Comparison of ENCODE assay signal across 8 cellular contexts in the genomic region with DNA sequence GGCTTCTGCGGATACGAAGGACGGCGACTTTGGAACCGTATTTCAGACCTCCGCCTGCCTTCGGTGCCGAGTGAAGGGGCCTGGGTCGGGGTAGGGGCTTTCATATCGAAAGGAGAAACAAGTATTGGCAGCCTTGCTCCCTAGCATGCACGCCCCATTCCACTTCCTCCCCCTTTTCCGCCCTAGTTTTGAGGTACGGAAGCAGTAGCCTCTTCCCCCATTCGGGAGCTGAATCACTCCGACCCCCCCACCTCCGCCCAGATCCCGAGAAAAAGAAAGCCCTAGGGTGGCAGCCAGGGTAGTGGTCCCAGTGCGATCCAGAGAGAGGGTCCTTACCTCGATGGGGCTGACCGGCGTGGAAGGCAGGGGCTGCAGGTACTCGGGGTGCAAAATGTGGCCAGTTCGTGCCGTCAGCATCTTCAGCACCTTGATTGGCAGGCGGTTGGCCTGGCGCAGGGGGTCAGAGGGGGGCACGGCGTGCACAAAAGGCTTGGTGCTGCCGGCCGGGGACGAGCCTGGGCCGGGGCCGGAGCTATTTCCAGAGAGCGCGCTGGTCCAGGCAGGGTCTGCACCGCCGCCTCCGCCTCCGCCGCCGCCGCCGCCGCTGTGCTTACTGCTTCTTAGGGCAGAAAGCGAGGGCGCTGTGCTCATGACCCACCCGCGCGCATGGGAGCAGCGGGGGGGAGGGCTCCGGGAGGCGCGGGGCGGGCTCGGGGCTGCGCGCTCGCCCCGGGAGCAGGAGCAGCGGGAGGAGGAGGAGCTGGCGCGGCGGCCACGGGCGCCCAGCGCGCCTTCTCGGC. TPM values are rescaled to one million over a fixed set of nuclear protein-coding genes. Genes with fewer than 3 reads are reported as not detected.
DNase-seq lines count a peak whose midpoint lies in the region; ATAC-seq and TF ChIP-seq lines count a peak whose summit lies in the region.

No MANE protein-coding gene starts in this region.

- peak overlapping the region; percentile 91 for H3K18ac ChIP-seq in IMR-90 (ENCODE audit: low read depth, low read length)

- TF ChIP-seq POLR2A in IMR-90 (IDR thresholded peaks at IDR 0.05; ENCODE audit: low read depth, low read length) = no peak

- H3K9me3 ChIP-seq in Caco-2 (no peaks in the 10 kb centered on the region), IMR-90 (ENCODE audit: control insufficient read depth, insufficient read depth, low read length) (no peaks in the 10 kb centered on the region), parathyroid adenoma (ENCODE audit: control insufficient read depth, low read length) (no peaks in the 10 kb centered on the region)

- peak overlapping the region; percentile 40 to 60; a peak in 3 of 4 replicates for H4K8ac ChIP-seq in IMR-90 (ENCODE audit: low read depth in 2 of 2, low read length in 2 of 2)

- H3K27ac ChIP-seq in IMR-90 (ENCODE audit: insufficient read depth, low read length) (peak overlapping the region; percentile 100), parathyroid adenoma (peak overlapping the region; percentile 50)

- H2BK20ac ChIP-seq in IMR-90 (ENCODE audit: low read depth, low read length) = no peak overlapping the region

- H2AFZ ChIP-seq in IMR-90 (replicated peaks; ENCODE audit: low read length, poor library complexity) = peak overlapping the region; percentile 99
- peak overlapping the region; percentile 73 for H2AFZ ChIP-seq in parathyroid adenoma

- H4K91ac ChIP-seq in IMR-90 (ENCODE audit: insufficient read depth, low read depth, low read length) = peak overlapping the region; percentile 89

- H2BK15ac ChIP-seq in IMR-90 (ENCODE audit: low read depth, low read length) = no peak overlapping the region

- no peak for TF ChIP-seq CTCF in Caco-2 (IDR thresholded peaks at IDR 0.05; ENCODE audit: insufficient read depth in 1 of 2, low read depth in 1 of 2, low read length in 1 of 2, severe bottlenecking in 1 of 2, unreplicated experiment in 1 of 2)
- no peak for TF ChIP-seq CTCF in IMR-90 (conservative IDR thresholded peaks at IDR 0.05; ENCODE audit: low read depth, low read length)
- no peak for TF ChIP-seq CTCF in parathyroid adenoma (IDR thresholded peaks at IDR 0.05)
- no peak for TF ChIP-seq CTCF in omental fat pad (IDR thresholded peaks at IDR 0.05)

- peak overlapping the region; percentile 50 for H3K4me2 ChIP-seq in IMR-90 (ENCODE audit: low read depth, low read length)
- H3K4me2 ChIP-seq in parathyroid adenoma (ENCODE audit: low read length) = peak overlapping the region; percentile 76

- H3K4me1 Mint-ChIP-seq in Caco-2 (ENCODE audit: low read depth, unreplicated experiment) = peaks cover 7% of the 10 kb centered on the region

- H3K36me3 Mint-ChIP-seq in Caco-2 (ENCODE audit: insufficient read depth, unreplicated experiment) = peaks cover 87% of the 10 kb centered on the region

- H3K9me3 Mint-ChIP-seq in Caco-2 (ENCODE audit: unreplicated experiment) = no peaks in the 10 kb centered on the region

- peak overlapping the region; percentile 90 for H4K5ac ChIP-seq in IMR-90 (ENCODE audit: low read depth, low read length)

- H3K9ac ChIP-seq in IMR-90 (ENCODE audit: low read depth, low read length) (peak overlapping the region; percentile 99), parathyroid adenoma (no peak overlapping the region)

- in situ Hi-C loops in IMR-90 (cut with MboI; ENCODE audit: low sequenced_read_pairs) = loop anchor here (10.0 to 25.0 kb wide), 4 partner anchors 636 to 1586 kb away; no protein-coding TSS in a partner anchor

- peak overlapping the region; percentile 95 for H3K56ac ChIP-seq in IMR-90 (ENCODE audit: extremely low read depth, insufficient read depth, low read length)

- no peak for TF ChIP-seq RAD21 in IMR-90 (IDR thresholded peaks at IDR 0.05; ENCODE audit: low read length)

- dilution Hi-C loops in IMR-90 (cut with HindIII; ENCODE audit: low sequenced_read_pairs, unreplicated experiment) = no loop called here

- H3K27me3 ChIP-seq in Caco-2 (replicated peaks; ENCODE audit: control insufficient read depth, insufficient read depth, low read length) = no peaks in the 10 kb centered on the region
- H3K27me3 ChIP-seq in IMR-90 (ENCODE audit: control insufficient read depth, insufficient read depth, low read length) = 0 out of 2 replicates have a peak, but pooled peaks cover 3% of the 10 kb centered on the region
- no peaks in the 10 kb centered on the region for H3K27me3 ChIP-seq in parathyroid adenoma (ENCODE audit: control insufficient read depth, insufficient read depth, low read length)

- H3K79me1 ChIP-seq in IMR-90 (ENCODE audit: low read depth in 1 of 2, low read length in 2 of 2) = peaks cover 0 to 5% of the 10 kb centered on the region in 2 experiments; a peak in 1 of 4 replicates

- H3K4me3 ChIP-seq in Caco-2 (ENCODE audit: low read depth, low read length) (peak overlapping the region; percentile 99), IMR-90 (ENCODE audit: insufficient read depth, low read depth, low read length) (peak overlapping the region; percentile 99), parathyroid adenoma (ENCODE audit: low read depth, low read length) (peak overlapping the region; percentile 88)

- CTCF ChIA-PET in Caco-2 (lab: Charles Lee) = interaction anchor here (0.6 to 1.6 kb wide), 9 partner anchors 29 to 902 kb away, joined by 3 to 8 read pairs (median 3); partner anchors contain the start of gene COMTD1
- CTCF ChIA-PET in IMR-90 (lab: Yijun Ruan, JAX) = interaction anchor here (0.6 to 0.9 kb wide), 2 partner anchors 727 to 1605 kb away, joined by 3 to 6 read pairs; no protein-coding TSS in a partner anchor

- no peaks in the 10 kb centered on the region for H3K9me1 ChIP-seq in IMR-90 (ENCODE audit: insufficient read depth, low read length)

- no peaks in the 10 kb centered on the region for H3K79me2 ChIP-seq in parathyroid adenoma

- H3K36me3 ChIP-seq in Caco-2 (ENCODE audit: control insufficient read depth, insufficient read depth, low read length) = peaks cover 4% of the 10 kb centered on the region
- peaks cover 23% of the 10 kb centered on the region; the same call in 1 of the 2 replicates for H3K36me3 ChIP-seq in IMR-90 (ENCODE audit: control insufficient read depth, insufficient read depth, low read length)
- no peaks in the 10 kb centered on the region for H3K36me3 ChIP-seq in parathyroid adenoma (ENCODE audit: control insufficient read depth, insufficient read depth, low read length)

- BruUV-seq in Caco-2 (replicated peaks; lab: Mats Ljungman, UMichigan) = TSS peak; percentile 56
- BruUV-seq in IMR-90 (replicated peaks; lab: Mats Ljungman, UMichigan) = no TSS peak

- peaks cover 16% of the 10 kb centered on the region; the same call in 1 of the 2 replicates for H4K20me1 ChIP-seq in IMR-90 (ENCODE audit: insufficient read depth, low read length)

- intact Hi-C loops in Caco-2 (cut with micrococcal nuclease; ENCODE audit: unreplicated experiment) = loop anchor here (1.0 to 10.0 kb wide), 6 partner anchors 224 to 1144 kb away; no protein-coding TSS in a partner anchor
- intact Hi-C loops in IMR-90 (cut with micrococcal nuclease) = loop anchor here (1.0 to 10.0 kb wide), 10 partner anchors 250 to 1711 kb away; no protein-coding TSS in a partner anchor
- intact Hi-C loops in head of caudate nucleus (cut with DNase I) = loop anchor here (10.0 kb wide), 2 partner anchors 514 to 634 kb away; no protein-coding TSS in a partner anchor

- WGBS in IMR-90 (ENCODE audit: extremely low coverage in 2 of 2, insufficient read length in 1 of 2), 2 experiments = 0% methylated on average over 27 of the region's 68 CpGs; no CpG with 5 or more reads in 1 of the 2 experiments

- peak overlapping the region; percentile 74 for H2AK5ac ChIP-seq in IMR-90 (ENCODE audit: low read depth, low read length)

- peak overlapping the region; percentile 71 for H3K23ac ChIP-seq in IMR-90 (ENCODE audit: low read depth, low read length)

- DNase-seq in Caco-2 (no peak), IMR-90 (peak; percentile 56), head of caudate nucleus (peak in 36 of 42 donors; percentile 48 to 86 (median 66)), middle frontal gyrus (ENCODE audit: extremely low spot score, low spot score) (no peak), omental fat pad (ENCODE audit: low spot score) (no peak)
- peak; percentile 39 to 43 for DNase-seq in activated T-cell treated with anti-CD3 and anti-CD28 coated beads, Interleukin-2, amount 50 U/mL, for 48 hours

- H2AK9ac ChIP-seq in IMR-90 (replicated peaks; ENCODE audit: low read depth, low read length, poor library complexity) = peak overlapping the region; percentile 93

- H2BK5ac ChIP-seq in IMR-90 (ENCODE audit: low read depth, low read length, poor library complexity, severe bottlenecking) = peak overlapping the region; percentile 83

- peak overlapping the region; percentile 77 for H3K14ac ChIP-seq in IMR-90 (replicated peaks; ENCODE audit: low read depth, low read length)

- H3K27ac Mint-ChIP-seq in Caco-2 (ENCODE audit: unreplicated experiment) = peak overlapping the region; percentile 70

- H2BK120ac ChIP-seq in IMR-90 (ENCODE audit: low read depth, low read length) = peak overlapping the region; percentile 60

- H3K27me3 Mint-ChIP-seq in Caco-2 (ENCODE audit: insufficient read depth, unreplicated experiment) = no peaks in the 10 kb centered on the region

- peaks cover 8% of the 10 kb centered on the region for H3K4me1 ChIP-seq in Caco-2
- peaks cover 2% of the 10 kb centered on the region; the same call in 1 of the 2 replicates for H3K4me1 ChIP-seq in IMR-90 (ENCODE audit: control insufficient read depth, insufficient read depth, low read length)
- peaks cover 6% of the 10 kb centered on the region for H3K4me1 ChIP-seq in parathyroid adenoma

- peak; percentile 21 for ATAC-seq in GM19395 (IDR thresholded peaks at IDR 0.05; ENCODE audit: unreplicated experiment)
- ATAC-seq in IMR-90 (ENCODE audit: low read depth) = peak; percentile 28
- no peak for ATAC-seq in omental fat pad (ENCODE audit: low FRiP score)

- H3K4me3 Mint-ChIP-seq in Caco-2 (ENCODE audit: unreplicated experiment) = peak overlapping the region; percentile 94

- POLR2A ChIA-PET in Caco-2 (lab: Charles Lee) (interaction anchor here (0.8 to 1.6 kb wide), 8 partner anchors 9 to 902 kb away, joined by 4 to 19 read pairs (median 5); partner anchors contain the start of gene LRMDA), IMR-90 (lab: Charles Lee; ENCODE audit: unreplicated experiment) (interaction anchor here (0.6 kb wide), 1 partner anchor 504 kb away, joined by 4 read pairs; no protein-coding TSS in a partner anchor)

- H3K4ac ChIP-seq in IMR-90 (ENCODE audit: low read depth, low read length) = peak overlapping the region; percentile 71

RNA-seq across cellular contexts. Expression of gene ZNF503, which starts 0.6 kb away (rescaled TPM):
- 35.5 and 35.7 TPM in 2 replicates for total RNA-seq in Caco-2 (2022)
- 0.36 and 0.83 TPM in 2 replicates for total RNA-seq in IMR-90 (2012; rRNA removed)
- 5.8 and 7.2 TPM in 2 replicates for polyA plus RNA-seq in IMR-90 (2012; rRNA removed)
- polyA plus RNA-seq in IMR-90 (2012; cell fraction: cytosol; rRNA removed) = 9.6 and 16.1 TPM in 2 replicates
- 7.7 and 20.9 TPM in 2 replicates for polyA plus RNA-seq in IMR-90 (2012; cell fraction: nucleus; rRNA removed; ENCODE audit: low replicate concordance)
- total RNA-seq in omental fat pad = 10 to 100 TPM in 2 of 4 donors, 1 to 10 TPM in 2; 8.0 to 19.8 (median 11.2) TPM

RNA-seq across cellular contexts. Expression of gene LRMDA, which starts 30.5 kb away (rescaled TPM):
- total RNA-seq in Caco-2 (2022) = 18.5 and 21.6 TPM in 2 replicates
- total RNA-seq in IMR-90 (2012; rRNA removed) = under 0.01 TPM in 1 of 2 replicates, not detected in the other
- polyA plus RNA-seq in IMR-90 (2012; rRNA removed) = 0.07 TPM in 1 of 2 replicates, not detected in the other
- polyA plus RNA-seq in IMR-90 (2012; cell fraction: cytosol; rRNA removed) = 0.01 TPM in 1 of 2 replicates, not detected in the other
- polyA plus RNA-seq in IMR-90 (2012; cell fraction: nucleus; rRNA removed; ENCODE audit: low replicate concordance) = not detected in 2 replicates
- 10 to 100 TPM; 12.0 to 15.9 (median 13.9) TPM for total RNA-seq in omental fat pad

Comparison
In these comparisons a context has a peak if more than half of its experiments do, and no peak if none do; other contexts are left out.
1. DNase-seq: peak in IMR-90 (single experiment), activated T-cell treated with anti-CD3 and anti-CD28 coated beads, Interleukin-2, amount 50 U/mL, for 48 hours (2 of 2) and head of caudate nucleus (36 of 42); none in Caco-2 (0 of 2), middle frontal gyrus (single experiment) and omental fat pad (single experiment).
2. RNA of gene LRMDA, which starts 30.5 kb away (total RNA-seq): 18.5 to 21.6 TPM in Caco-2 and 12.0 to 15.9 TPM in omental fat pad; under 0.01 TPM in IMR-90; every median in the first group is over 10 times any median in the second.
3. Peak in every context shown above with its lines, with median percentiles within 50 percentile points of each other: H3K4me3 ChIP-seq.